ENCODE assay signal across 29 cellular contexts in genomic region chr3:138003069-138003468, GRCh38. TPM values are rescaled to one million over a fixed set of nuclear protein-coding genes. Genes with fewer than 3 reads are reported as not detected.
"Had no signal": no experiment of that assay in that cellular context is flagged by ENCODE, and none has a peak within 500 bp of the region (broad histone marks: within the 10 kb centered on the region; RNA-seq: fewer than 3 reads in every experiment).

No MANE protein-coding gene starts in this region.

- H3K4me3 ChIP-seq: coronary artery, dorsolateral prefrontal cortex, esophagus squamous epithelium, gastrocnemius medialis, heart right ventricle, left lung, lower lobe of right lung, mucosa of descending colon had no signal

- H3K27ac ChIP-seq: coronary artery, dorsolateral prefrontal cortex, epithelial cell of prostate, esophagus squamous epithelium, gastrocnemius medialis, heart right ventricle, left lung, lower lobe of right lung had no signal

- H3K4me1 ChIP-seq: esophagus squamous epithelium, gastrocnemius medialis, heart right ventricle, left lung, lower lobe of right lung had no signal

- H3K27ac Mint-ChIP-seq: mesothelial cell of epicardium; naive thymus-derived CD4-positive, alpha-beta T cell had no signal

- H3K36me3 ChIP-seq: esophagus squamous epithelium, gastrocnemius medialis, heart right ventricle, left lung, lower lobe of right lung had no signal

- H3K27me3 ChIP-seq: gastrocnemius medialis, left lung had no signal

- H3K4me3 Mint-ChIP-seq: mesothelial cell of epicardium; naive thymus-derived CD4-positive, alpha-beta T cell had no signal

- H3K9me3 Mint-ChIP-seq: mesothelial cell of epicardium; naive thymus-derived CD4-positive, alpha-beta T cell had no signal

- DNase-seq: dermis blood vessel endothelial cell; dorsolateral prefrontal cortex; effector CD4-positive, alpha-beta T cell; effector memory CD4-positive, alpha-beta T cell; erythroblast; esophagus squamous epithelium; foreskin fibroblast; foreskin melanocyte; gastrocnemius medialis; glutamatergic neuron; head of caudate nucleus; heart right ventricle; hippocampal formation; left cardiac atrium; left lung; left ventricle myocardium superior; lower lobe of right lung; mesenchymal stem cell; mucosa of descending colon; naive thymus-derived CD4-positive, alpha-beta T cell had no signal

- H3K36me3 Mint-ChIP-seq: mesothelial cell of epicardium; naive thymus-derived CD4-positive, alpha-beta T cell had no signal

- H3K4me1 Mint-ChIP-seq: mesothelial cell of epicardium; naive thymus-derived CD4-positive, alpha-beta T cell had no signal

- H3K9me3 ChIP-seq: esophagus squamous epithelium, gastrocnemius medialis, heart right ventricle, left lung, lower lobe of right lung, mucosa of descending colon had no signal

RNA-seq across cellular contexts. Expression of gene CLDN18, which starts 6.9 kb away (rescaled TPM):
- total RNA-seq: dermis blood vessel endothelial cell; dorsolateral prefrontal cortex; esophagus mucosa; gastrocnemius medialis; glomerular endothelial cell; heart right ventricle; kidney epithelial cell; left ventricle myocardium superior; lung microvascular endothelial cell; mesenteric fat pad; mesothelial cell of epicardium; mucosa of descending colon; naive thymus-derived CD4-positive, alpha-beta T cell had no signal
- polyA plus RNA-seq: keratinocyte; naive thymus-derived CD4-positive, alpha-beta T cell had no signal
